ENCODE assay signal across 7 cellular contexts in the genomic region with DNA sequence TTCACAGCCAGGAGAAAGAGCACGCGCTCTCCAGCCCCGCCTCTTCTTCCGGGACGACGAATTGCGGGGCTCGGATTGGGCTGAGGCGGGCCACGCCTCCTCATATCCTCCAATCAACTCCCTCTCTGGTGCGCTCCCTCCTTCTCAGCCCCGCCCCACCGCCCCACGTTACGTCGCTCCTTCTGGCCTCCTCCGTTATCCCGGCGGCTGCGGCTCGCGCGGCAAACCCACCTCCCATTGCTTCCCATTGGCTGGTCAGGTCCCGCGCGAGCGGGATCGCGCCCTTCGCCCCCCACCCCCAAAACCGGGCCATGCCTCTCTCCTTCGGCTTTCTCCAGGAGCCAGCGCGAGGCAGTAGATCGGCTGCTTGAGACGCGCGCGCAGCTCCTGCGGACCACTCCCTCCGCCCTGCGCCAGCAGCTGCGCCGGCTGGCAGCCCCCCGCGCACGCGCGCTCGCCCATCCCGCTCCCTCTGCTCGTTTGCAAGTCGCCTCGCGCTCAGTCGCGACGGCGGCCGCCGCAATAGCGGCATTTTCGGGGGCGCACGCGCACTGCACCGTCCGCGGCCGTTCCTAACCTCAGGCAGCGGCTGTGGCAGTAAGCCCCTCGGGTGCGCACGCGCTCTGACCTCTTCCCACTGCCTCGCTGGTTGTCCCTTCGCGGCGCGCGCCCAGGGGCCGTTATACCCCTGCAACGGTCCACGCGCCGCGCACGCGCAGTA. TPM values are rescaled to one million over a fixed set of nuclear protein-coding genes. Genes with fewer than 3 reads are reported as not detected.
DNase-seq lines count a peak whose midpoint lies in the region; ATAC-seq, FAIRE-seq and TF ChIP-seq lines count a peak whose summit lies in the region.

No MANE protein-coding gene starts in this region.

- H3K36me3 Mint-ChIP-seq in astrocyte (ENCODE audit: low read depth, unreplicated experiment), result peaks cover 4% of the 10 kb centered on the region

- TF ChIP-seq CTCF in astrocyte (IDR thresholded peaks at IDR 0.05; ENCODE audit: insufficient read depth, low read depth, low read length), result no peak

- H3K4me3 Mint-ChIP-seq in astrocyte (ENCODE audit: unreplicated experiment), result peak overlapping the region; percentile 87

- peak; percentile 66 for FAIRE-seq in astrocyte (lab: Jason Lieb, UNC)

- H3K9ac ChIP-seq in astrocyte (ENCODE audit: low read length), result peak overlapping the region; percentile 90

- H3K4me3 ChIP-seq in astrocyte (ENCODE audit: insufficient read depth, low read depth, low read length), result peak overlapping the region; percentile 70

- H3K27ac Mint-ChIP-seq in astrocyte (ENCODE audit: unreplicated experiment), result peak overlapping the region; percentile 84

- peak overlapping the region; percentile 89 for H3K4me2 ChIP-seq in astrocyte (ENCODE audit: low read length)

- ATAC-seq in GM18502 (IDR thresholded peaks at IDR 0.05; ENCODE audit: poor library complexity, unreplicated experiment), result peak; percentile 65
- peak; percentile 67 for ATAC-seq in HG02973 (IDR thresholded peaks at IDR 0.05; ENCODE audit: unreplicated experiment)

- peaks cover 12% of the 10 kb centered on the region for H3K4me1 Mint-ChIP-seq in astrocyte (ENCODE audit: low read depth, unreplicated experiment)

- H3K27me3 Mint-ChIP-seq in astrocyte (ENCODE audit: low read depth, unreplicated experiment), result no peaks in the 10 kb centered on the region

- no peaks in the 10 kb centered on the region for H3K36me3 ChIP-seq in astrocyte (ENCODE audit: insufficient read depth, low read length)

- no peaks in the 10 kb centered on the region for H3K27me3 ChIP-seq in astrocyte (ENCODE audit: insufficient read depth, low read length)

- H4K20me1 ChIP-seq in astrocyte (ENCODE audit: insufficient read depth, low read length), result peaks cover 40% of the 10 kb centered on the region

- H3K9me3 Mint-ChIP-seq in astrocyte (ENCODE audit: unreplicated experiment), result no peaks in the 10 kb centered on the region

- H3K4me1 ChIP-seq in astrocyte (ENCODE audit: insufficient read depth, low read length), result peaks cover 42% of the 10 kb centered on the region

- peak; percentile 98 for DNase-seq in NCI-H1930 (lab: John Stamatoyannopoulos, UW)
- DNase-seq in T-helper 22 cell (ENCODE audit: low read depth), result peak; percentile 94
- peak; percentile 95 for DNase-seq in astrocyte (ENCODE audit: low read depth)
- peak; percentile 95 for DNase-seq in hepatic stellate cell (ENCODE audit: low spot score)
- DNase-seq in retina, result peak; percentile 99

- H3K27ac ChIP-seq in astrocyte (ENCODE audit: low read depth, low read length), result peak overlapping the region; percentile 93

- no peaks in the 10 kb centered on the region for H3K9me3 ChIP-seq in astrocyte (ENCODE audit: insufficient read depth, low read depth, low read length)

- H2AFZ ChIP-seq in astrocyte (ENCODE audit: low read depth, low read length), result peak overlapping the region; percentile 84

- H3K79me2 ChIP-seq in astrocyte (ENCODE audit: insufficient read depth, low read length), result peaks cover 40% of the 10 kb centered on the region

RNA-seq across cellular contexts. Expression of a gene that starts 0.5 kb away (rescaled TPM):
- 55.2 and 57.9 TPM in 2 replicates for total RNA-seq in astrocyte

RNA-seq across cellular contexts. Expression of a gene that starts 9.6 kb away (rescaled TPM):
- 262 and 278 TPM in 2 replicates for total RNA-seq in astrocyte

Comparison
In these comparisons a context has a peak if more than half of its experiments do, and no peak if none do; other contexts are left out.
1. Peak in every context shown above with its lines: DNase-seq, ATAC-seq, H3K4me3 ChIP-seq and H3K27ac ChIP-seq.